In the genomic region with DNA sequence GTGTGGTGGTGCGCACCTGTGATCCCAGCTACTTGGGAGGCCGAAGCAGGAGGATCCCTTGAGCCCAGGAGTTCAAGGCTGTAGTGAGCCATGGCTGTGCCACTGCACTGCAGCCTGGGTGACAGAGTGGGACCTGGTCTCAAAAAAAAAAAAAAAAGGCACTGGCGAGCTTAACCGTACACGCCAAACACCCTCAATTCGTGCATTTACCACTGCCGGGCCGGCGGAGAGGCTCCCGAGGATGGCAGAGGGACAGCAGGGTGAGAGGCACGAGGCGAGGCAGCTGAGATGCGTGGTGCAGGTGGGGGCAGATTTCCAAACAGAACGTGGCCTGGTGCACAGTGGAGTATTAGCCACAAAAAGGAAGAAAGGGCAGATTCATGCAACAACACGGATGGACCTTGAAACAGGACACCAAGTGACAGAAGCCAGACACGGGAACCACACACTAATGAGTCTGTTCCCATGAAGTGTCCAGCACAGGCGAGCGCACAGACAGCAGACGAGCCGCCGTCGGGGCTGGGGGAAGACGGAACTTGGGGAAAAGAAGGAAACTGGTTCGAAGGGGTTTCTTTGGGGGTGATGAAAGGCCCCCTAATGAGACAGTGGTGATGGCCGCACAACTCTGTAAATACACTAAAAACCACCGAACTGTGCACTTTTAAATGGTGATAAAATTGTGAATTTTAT, we compare ENCODE assay signal across 18 cellular contexts. TPM values are rescaled to one million over a fixed set of nuclear protein-coding genes. Genes with fewer than 3 reads are reported as not detected.
DNase-seq lines count a peak whose midpoint lies in the region; ATAC-seq and TF ChIP-seq lines count a peak whose summit lies in the region.
"Had no signal": no experiment of that assay in that cellular context is flagged by ENCODE, and none has a peak within 500 bp of the region (broad histone marks: within the 10 kb centered on the region; RNA-seq: fewer than 3 reads in every experiment).

No MANE protein-coding gene starts in this region.

- peak; percentile 46 for DNase-seq in activated CD8-positive, alpha-beta memory T cell treated with anti-CD3 and anti-CD28 coated beads for 24 hours
- DNase-seq in activated CD8-positive, alpha-beta memory T cell treated with anti-CD3 and anti-CD28 coated beads, Interleukin-2, amount 50 U/mL, for 4 hours, result no peak
- DNase-seq in endothelial cell (ENCODE audit: low spot score) (no peak), osteocyte (ENCODE audit: extremely low spot score, unreplicated experiment) (peak; percentile 71), thyroid gland (peak in 1 of 2 donors; percentile 3)
- DNase-seq: 8988T; activated T-cell treated with anti-CD3 and anti-CD28 coated beads, Interleukin-2, amount 50 U/mL, for 4 hours; central memory CD4-positive, alpha-beta T cell; effector memory CD8-positive, alpha-beta T cell; MV-4-11; nephron progenitor cell; NK-92 treated with Interleukin-12 subunit alpha and Interleukin-12 subunit beta, amount 100 ng/mL, for 24 hours had no signal

- H3K9me3 ChIP-seq in thyroid gland, result no peaks in the 10 kb centered on the region

- intact Hi-C loops in thyroid gland (cut with DNase I), result no loop called here

- H3K9me3 Mint-ChIP-seq in endothelial cell (ENCODE audit: unreplicated experiment) (no peaks in the 10 kb centered on the region), osteocyte (ENCODE audit: unreplicated experiment) (peaks cover 4% of the 10 kb centered on the region)

- ATAC-seq in HG02870 (IDR thresholded peaks at IDR 0.05; ENCODE audit: unreplicated experiment) (no peak), HG03439 (IDR thresholded peaks at IDR 0.05; ENCODE audit: unreplicated experiment) (no peak), GM21381 (IDR thresholded peaks at IDR 0.05; ENCODE audit: unreplicated experiment) (no peak)
- ATAC-seq: activated T-cell treated with anti-CD3 and anti-CD28 coated beads, Interleukin-2, amount 50 U/mL, for 4 hours; effector memory CD8-positive, alpha-beta T cell; K562 had no signal

- H3K27ac ChIP-seq in thyroid gland, result peak overlapping the region; percentile 80 to 97 (median 92)

- H3K4me1 Mint-ChIP-seq in endothelial cell (ENCODE audit: unreplicated experiment) (no peaks in the 10 kb centered on the region), osteocyte (ENCODE audit: unreplicated experiment) (no peaks in the 10 kb centered on the region)

- H3K4me3 Mint-ChIP-seq in endothelial cell (ENCODE audit: unreplicated experiment) (peak overlapping the region; percentile 37), osteocyte (ENCODE audit: unreplicated experiment) (no peak overlapping the region)
- H3K4me3 Mint-ChIP-seq: activated T-cell treated with anti-CD3 and anti-CD28 coated beads, Interleukin-2, amount 50 U/mL, for 4 hours; effector memory CD8-positive, alpha-beta T cell; memory B cell; nephron progenitor cell had no signal

- H3K36me3 Mint-ChIP-seq in endothelial cell (ENCODE audit: low read depth, unreplicated experiment), result peaks cover 28% of the 10 kb centered on the region
- H3K36me3 Mint-ChIP-seq in osteocyte (ENCODE audit: unreplicated experiment), result peaks cover 38% of the 10 kb centered on the region

- peaks cover 52 to 63% of the 10 kb centered on the region in 2 donors for H3K4me1 ChIP-seq in thyroid gland

- H3K36me3 ChIP-seq in thyroid gland, result peaks cover 1 to 2% of the 10 kb centered on the region in 2 donors

- TF ChIP-seq CTCF in endothelial cell (IDR thresholded peaks at IDR 0.05; ENCODE audit: unreplicated experiment), result no peak
- TF ChIP-seq CTCF in osteocyte (IDR thresholded peaks at IDR 0.05), result no peak
- no peak for TF ChIP-seq CTCF in thyroid gland (IDR thresholded peaks at IDR 0.05)

- H3K27me3 ChIP-seq in thyroid gland, result no peaks in the 10 kb centered on the region
- H3K27me3 ChIP-seq: right atrium auricular region had no signal

- H3K27ac Mint-ChIP-seq in endothelial cell (ENCODE audit: unreplicated experiment) (no peak overlapping the region), osteocyte (ENCODE audit: unreplicated experiment) (no peak overlapping the region)
- H3K27ac Mint-ChIP-seq: memory B cell had no signal

- WGBS in thyroid gland, 2 donors, result 92 to 95% methylated on average over 26 of the region's 26 CpGs

- H3K4me3 ChIP-seq in thyroid gland (replicated peaks in 1 of 3), result no peak overlapping the region
- H3K4me3 ChIP-seq: K562, right atrium auricular region had no signal

- no peak for TF ChIP-seq POLR2A in thyroid gland (IDR thresholded peaks at IDR 0.05)

- H3K27me3 Mint-ChIP-seq in endothelial cell (ENCODE audit: unreplicated experiment) (peaks cover 9% of the 10 kb centered on the region), osteocyte (ENCODE audit: unreplicated experiment) (no peaks in the 10 kb centered on the region)
- H3K27me3 Mint-ChIP-seq: effector memory CD8-positive, alpha-beta T cell; memory B cell had no signal

RNA-seq across cellular contexts. Expression of gene SLC66A2, which starts 27.4 kb away (rescaled TPM):
- total RNA-seq in endothelial cell (ENCODE audit: unreplicated experiment), result 31.8 TPM
- total RNA-seq in osteocyte, result 35.1 and 38.6 TPM in 2 replicates
- 100 to 1,000 TPM in 2 of 4 donors, 10 to 100 TPM in 2; 93.5 to 193 (median 100) TPM for total RNA-seq in thyroid gland

RNA-seq across cellular contexts. Expression of gene HSBP1L1, which starts 40.4 kb away (rescaled TPM):
- total RNA-seq in endothelial cell (ENCODE audit: unreplicated experiment) (0.87 TPM), osteocyte (1.6 and 2.0 TPM in 2 replicates), thyroid gland (10 to 100 TPM; 25.7 to 51.8 (median 39.6) TPM)
- total RNA-seq: K562 had no signal

Comparison
In these comparisons a context has a peak if more than half of its experiments do, and no peak if none do; other contexts are left out.
1. DNase-seq: peak in activated CD8-positive, alpha-beta memory T cell treated with anti-CD3 and anti-CD28 coated beads for 24 hours (single experiment) and osteocyte (single experiment); none in activated CD8-positive, alpha-beta memory T cell treated with anti-CD3 and anti-CD28 coated beads, Interleukin-2, amount 50 U/mL, for 4 hours (single experiment) and endothelial cell (single experiment).